In genomic region chr2:10977003-10977402, GRCh38 we compare ENCODE assay signal across 16 cellular contexts.
DNase-seq lines count a peak whose midpoint lies in the region; ATAC-seq and TF ChIP-seq lines count a peak whose summit lies in the region.
"Had no signal": no experiment of that assay in that cellular context is flagged by ENCODE, and none has a peak within 500 bp of the region (broad histone marks: within the 10 kb centered on the region; RNA-seq: fewer than 3 reads in every experiment).

No MANE protein-coding gene starts in this region.

- H3K4me1 Mint-ChIP-seq in mesothelial cell of epicardium (peaks cover 3% of the 10 kb centered on the region), Calu3 (ENCODE audit: low read depth, unreplicated experiment) (no peaks in the 10 kb centered on the region)

- H3K4me3 Mint-ChIP-seq in mesothelial cell of epicardium (peak overlapping the region; percentile 42), Calu3 (ENCODE audit: low read depth, unreplicated experiment) (no peak overlapping the region)
- H3K4me3 Mint-ChIP-seq: activated T-helper 1 cell treated with anti-CD3 and anti-CD28 coated beads, Interleukin-12 subunit alpha, Interleukin-12 subunit beta, Interleukin-2, Interleukin-4 antibody, amounts not matched to agents 30 ng/mL and 10 ng/mL and 1 ng/mL, durations not matched to agents 14 hours and 24 hours and 36 hours; CD4-positive, alpha-beta memory T cell had no signal

- BruUV-seq in Calu3 (replicated peaks; lab: Mats Ljungman, UMichigan) = no TSS peak

- CTCF ChIA-PET in Calu3 (lab: Charles Lee) = interaction anchor here (1.6 kb wide), 1 partner anchor 56 kb away, joined by 4 read pairs; no protein-coding TSS in a partner anchor

- TF ChIP-seq CTCF in mesothelial cell of epicardium (IDR thresholded peaks at IDR 0.05; ENCODE audit: unreplicated experiment) (no peak), Calu3 (IDR thresholded peaks at IDR 0.05; ENCODE audit: unreplicated experiment) (no peak), omental fat pad (IDR thresholded peaks at IDR 0.05) (no peak)

- ATAC-seq in HG03354 (IDR thresholded peaks at IDR 0.05; ENCODE audit: poor library complexity, severe bottlenecking, unreplicated experiment) = no peak
- no peak for ATAC-seq in omental fat pad (ENCODE audit: low FRiP score)

- H3K36me3 Mint-ChIP-seq in mesothelial cell of epicardium (no peaks in the 10 kb centered on the region), Calu3 (ENCODE audit: insufficient read depth, unreplicated experiment) (no peaks in the 10 kb centered on the region)
- H3K36me3 Mint-ChIP-seq: CD4-positive, alpha-beta memory T cell had no signal

- H3K27me3 Mint-ChIP-seq in mesothelial cell of epicardium (ENCODE audit: low read depth) (peaks cover 12% of the 10 kb centered on the region), Calu3 (ENCODE audit: unreplicated experiment) (peaks cover 83% of the 10 kb centered on the region)

- intact Hi-C loops in Calu3 (cut with micrococcal nuclease; ENCODE audit: unreplicated experiment) = no loop called here

- peaks cover 13% of the 10 kb centered on the region for H3K9me3 Mint-ChIP-seq in mesothelial cell of epicardium
- H3K9me3 Mint-ChIP-seq in Calu3 (ENCODE audit: low read depth, unreplicated experiment) = no peaks in the 10 kb centered on the region
- H3K9me3 Mint-ChIP-seq: activated T-helper 1 cell treated with anti-CD3 and anti-CD28 coated beads, Interleukin-12 subunit alpha, Interleukin-12 subunit beta, Interleukin-2, Interleukin-4 antibody, amounts not matched to agents 30 ng/mL and 10 ng/mL and 1 ng/mL, durations not matched to agents 14 hours and 24 hours and 36 hours had no signal

- H3K27ac Mint-ChIP-seq in mesothelial cell of epicardium = peak overlapping the region; percentile 60
- H3K27ac Mint-ChIP-seq in Calu3 (ENCODE audit: unreplicated experiment) = no peak overlapping the region
- H3K27ac Mint-ChIP-seq: activated T-helper 1 cell treated with anti-CD3 and anti-CD28 coated beads, Interleukin-12 subunit alpha, Interleukin-12 subunit beta, Interleukin-2, Interleukin-4 antibody, amounts not matched to agents 30 ng/mL and 10 ng/mL and 1 ng/mL, durations not matched to agents 14 hours and 24 hours and 36 hours; CD4-positive, alpha-beta memory T cell had no signal

- DNase-seq in CD1c-positive myeloid dendritic cell (ENCODE audit: extremely low spot score) (peak; percentile 25), HuH-7 (ENCODE audit: low spot score) (peak; percentile 34), UCSD-AML1 (lab: John Stamatoyannopoulos, UW; ENCODE audit: unreplicated experiment) (peak; percentile 31), mesothelial cell of epicardium (ENCODE audit: low spot score in 2 of 2, unreplicated experiment in 2 of 2) (no peak), Calu3 (no peak), omental fat pad (ENCODE audit: low spot score) (no peak), AG08395 (ENCODE audit: low spot score) (no peak)
- DNase-seq: activated CD4-positive, alpha-beta T cell treated with anti-CD3 and anti-CD28 coated beads for 4 hours; CD4-positive, alpha-beta memory T cell; erythroblast; NCI-H1105 treated with DMSO at 0.1 percent for 48 hours; NCI-H69; stimulated activated CD4-positive, alpha-beta T cell treated with anti-CD3 and anti-CD28 coated beads, Interleukin-4, amount 100 ng/mL, for 1 hour; stimulated activated naive CD4-positive, alpha-beta T cell had no signal

Comparison
In these comparisons a context has a peak if more than half of its experiments do, and no peak if none do; other contexts are left out.
1. DNase-seq: peak in CD1c-positive myeloid dendritic cell (single experiment), HuH-7 (single experiment) and UCSD-AML1 (single experiment); none in mesothelial cell of epicardium (0 of 2), Calu3 (single experiment), omental fat pad (single experiment) and AG08395 (single experiment).